ENCODE assay signal across 8 cellular contexts in the genomic region with DNA sequence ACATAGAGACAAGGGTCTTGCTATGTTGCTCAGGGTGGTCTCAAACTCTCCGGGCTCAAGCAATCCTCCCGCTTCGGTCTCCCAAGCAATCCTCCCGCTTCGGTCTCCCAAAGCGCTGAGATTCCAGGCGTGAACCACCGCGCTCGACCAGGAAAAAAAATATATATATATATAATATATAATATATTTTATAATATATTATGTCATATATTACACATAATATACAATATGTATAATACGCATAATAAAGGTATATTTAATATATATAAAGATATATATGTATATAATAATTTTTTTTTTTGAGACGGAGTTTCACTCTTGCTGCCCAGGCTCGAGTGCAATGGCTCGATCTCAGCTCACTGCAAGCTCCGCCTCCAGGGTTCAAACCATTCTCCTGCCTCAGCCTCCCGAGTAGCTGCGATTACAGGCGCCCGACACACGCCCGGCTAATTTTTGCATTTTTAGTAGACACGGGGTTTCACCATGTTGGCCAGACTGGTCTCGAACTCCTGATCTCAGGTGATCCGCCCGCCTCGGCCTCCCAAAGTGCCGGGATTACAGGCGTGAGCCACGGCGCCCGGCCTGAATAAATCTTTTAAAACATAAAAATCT. TPM values are rescaled to one million over a fixed set of nuclear protein-coding genes. Genes with fewer than 3 reads are reported as not detected.
DNase-seq lines count a peak whose midpoint lies in the region; ATAC-seq and TF ChIP-seq lines count a peak whose summit lies in the region.
"Not testable (repeated sequence)": the region's sequence is repeated elsewhere in the genome, so short reads cannot be mapped to it uniquely, and the experiment has no call there.

No MANE protein-coding gene starts in this region.

- H3K27me3 Mint-ChIP-seq in activated CD4-positive, alpha-beta T cell treated with anti-CD3 and anti-CD28 coated beads, Interleukin-2, amount 10 ng/mL, durations not matched to agents 7 days and 5 days; activated naive CD8-positive, alpha-beta T cell treated with anti-CD3 and anti-CD28 coated beads, Interleukin-2, amount 10 ng/mL, durations not matched to agents 7 days and 5 days; natural killer cell treated with Interleukin-12 subunit alpha and Interleukin-12 subunit beta and Interleukin-15 and Interleukin-18, amount 100 ng/mL, for 72 hours: not testable (repeated sequence)

- not testable (repeated sequence) for H3K4me1 ChIP-seq in DOHH2 (ENCODE audit: control insufficient read depth, low read length); OCI-LY1 (ENCODE audit: insufficient read depth, low read length, severe bottlenecking); suprapubic skin

- not testable (repeated sequence) for H3F3A ChIP-seq in DOHH2 (ENCODE audit: control insufficient read depth, insufficient read depth); OCI-LY1 (ENCODE audit: insufficient read depth, low read length)

- 0 out of 2 replicates have a peak overlapping the region, but pooled peaks have one; percentile 30 for H3K4me3 ChIP-seq in DOHH2 (ENCODE audit: low read length)
- H3K4me3 ChIP-seq in OCI-LY1 (ENCODE audit: low read depth, low read length, poor library complexity, severe bottlenecking): peak overlapping the region; percentile 47
- H3K4me3 ChIP-seq in fibroblast of pulmonary artery (replicated peaks; ENCODE audit: low read depth, low read length): peak overlapping the region; percentile 31
- H3K4me3 ChIP-seq in suprapubic skin: peak overlapping the region; percentile 65

- H3K4me1 Mint-ChIP-seq in activated CD4-positive, alpha-beta T cell treated with anti-CD3 and anti-CD28 coated beads, Interleukin-2, amount 10 ng/mL, durations not matched to agents 7 days and 5 days; activated naive CD8-positive, alpha-beta T cell treated with anti-CD3 and anti-CD28 coated beads, Interleukin-2, amount 10 ng/mL, durations not matched to agents 7 days and 5 days; natural killer cell treated with Interleukin-12 subunit alpha and Interleukin-12 subunit beta and Interleukin-15 and Interleukin-18, amount 100 ng/mL, for 72 hours (ENCODE audit: low read depth in 2 of 2): not testable (repeated sequence)

- not testable (repeated sequence) for H3K36me3 ChIP-seq in DOHH2 (ENCODE audit: control insufficient read depth, low read length); OCI-LY1 (ENCODE audit: insufficient read depth, low read length); suprapubic skin

- not testable (repeated sequence) for DNase-seq in activated CD4-positive, alpha-beta T cell treated with anti-CD3 and anti-CD28 coated beads, Interleukin-2, amount 10 ng/mL, durations not matched to agents 7 days and 5 days; activated naive CD8-positive, alpha-beta T cell treated with anti-CD3 and anti-CD28 coated beads, Interleukin-2, amount 10 ng/mL, durations not matched to agents 7 days and 5 days; fibroblast of pulmonary artery (ENCODE audit: low read depth); natural killer cell treated with Interleukin-12 subunit alpha and Interleukin-12 subunit beta and Interleukin-15 and Interleukin-18, amount 100 ng/mL, for 72 hours (ENCODE audit: low spot score); suprapubic skin (ENCODE audit: low spot score in 2 of 2)

- TF ChIP-seq CTCF in DOHH2 (IDR thresholded peaks at IDR 0.05; ENCODE audit: low read depth, low read length, poor library complexity, severe bottlenecking); OCI-LY1 (IDR thresholded peaks at IDR 0.05; ENCODE audit: low read length); fibroblast of pulmonary artery (IDR thresholded peaks at IDR 0.05; ENCODE audit: low read length, missing control alignments); suprapubic skin (IDR thresholded peaks at IDR 0.05): not testable (repeated sequence)

- H3K27ac ChIP-seq in DOHH2 (ENCODE audit: low read depth, low read length); OCI-LY1 (ENCODE audit: low read depth, low read length, poor library complexity, severe bottlenecking); suprapubic skin: not testable (repeated sequence)

- not testable (repeated sequence) for H3K27me3 ChIP-seq in DOHH2 (ENCODE audit: control insufficient read depth, low read length); OCI-LY1 (ENCODE audit: insufficient read depth, low read length); suprapubic skin

- peak; percentile 14 for ATAC-seq in HG02678 (IDR thresholded peaks at IDR 0.05; ENCODE audit: unreplicated experiment)
- peak; percentile 24 for ATAC-seq in activated naive CD8-positive, alpha-beta T cell treated with anti-CD3 and anti-CD28 coated beads, Interleukin-2, amount 10 ng/mL, durations not matched to agents 7 days and 5 days (ENCODE audit: low read depth)
- ATAC-seq in natural killer cell treated with Interleukin-12 subunit alpha and Interleukin-12 subunit beta and Interleukin-15 and Interleukin-18, amount 100 ng/mL, for 72 hours: peak; percentile 50 to 51

- not testable (repeated sequence) for TF ChIP-seq POLR2A in suprapubic skin (IDR thresholded peaks at IDR 0.05)

- H3K36me3 Mint-ChIP-seq in activated CD4-positive, alpha-beta T cell treated with anti-CD3 and anti-CD28 coated beads, Interleukin-2, amount 10 ng/mL, durations not matched to agents 7 days and 5 days (ENCODE audit: low read depth); activated naive CD8-positive, alpha-beta T cell treated with anti-CD3 and anti-CD28 coated beads, Interleukin-2, amount 10 ng/mL, durations not matched to agents 7 days and 5 days; natural killer cell treated with Interleukin-12 subunit alpha and Interleukin-12 subunit beta and Interleukin-15 and Interleukin-18, amount 100 ng/mL, for 72 hours: not testable (repeated sequence)

- not testable (repeated sequence) for H3K9me2 ChIP-seq in DOHH2 (replicated peaks; ENCODE audit: control insufficient read depth, low read length); OCI-LY1 (ENCODE audit: low read depth, low read length)

- H3K9ac ChIP-seq in OCI-LY1 (ENCODE audit: low read length): not testable (repeated sequence)

- POLR2A ChIA-PET in activated CD4-positive, alpha-beta T cell treated with anti-CD3 and anti-CD28 coated beads, Interleukin-2, amount 10 ng/mL, durations not matched to agents 7 days and 5 days (lab: Charles Lee); activated naive CD8-positive, alpha-beta T cell treated with anti-CD3 and anti-CD28 coated beads, Interleukin-2, amount 10 ng/mL, durations not matched to agents 7 days and 5 days (lab: Charles Lee): not testable (repeated sequence)

- H3K9me3 Mint-ChIP-seq in activated CD4-positive, alpha-beta T cell treated with anti-CD3 and anti-CD28 coated beads, Interleukin-2, amount 10 ng/mL, durations not matched to agents 7 days and 5 days; activated naive CD8-positive, alpha-beta T cell treated with anti-CD3 and anti-CD28 coated beads, Interleukin-2, amount 10 ng/mL, durations not matched to agents 7 days and 5 days; natural killer cell treated with Interleukin-12 subunit alpha and Interleukin-12 subunit beta and Interleukin-15 and Interleukin-18, amount 100 ng/mL, for 72 hours: not testable (repeated sequence)

- H3K4me2 ChIP-seq in DOHH2 (ENCODE audit: low read length); OCI-LY1 (ENCODE audit: low read length): not testable (repeated sequence)

- not testable (repeated sequence) for H3K27ac Mint-ChIP-seq in activated CD4-positive, alpha-beta T cell treated with anti-CD3 and anti-CD28 coated beads, Interleukin-2, amount 10 ng/mL, durations not matched to agents 7 days and 5 days; activated naive CD8-positive, alpha-beta T cell treated with anti-CD3 and anti-CD28 coated beads, Interleukin-2, amount 10 ng/mL, durations not matched to agents 7 days and 5 days; natural killer cell treated with Interleukin-12 subunit alpha and Interleukin-12 subunit beta and Interleukin-15 and Interleukin-18, amount 100 ng/mL, for 72 hours

- not testable (repeated sequence) for H4K20me1 ChIP-seq in DOHH2 (ENCODE audit: control insufficient read depth, insufficient read depth, low read depth, low read length); OCI-LY1 (ENCODE audit: insufficient read depth, low read length)

- not testable (repeated sequence) for H3K9me3 ChIP-seq in DOHH2 (ENCODE audit: control insufficient read depth, insufficient read depth, low read length); OCI-LY1 (ENCODE audit: low read length); suprapubic skin

- not testable (repeated sequence) for H2AFZ ChIP-seq in OCI-LY1 (ENCODE audit: low read length)

- CTCF ChIA-PET in activated CD4-positive, alpha-beta T cell treated with anti-CD3 and anti-CD28 coated beads, Interleukin-2, amount 10 ng/mL, durations not matched to agents 7 days and 5 days (lab: Charles Lee): not testable (repeated sequence)

- not testable (repeated sequence) for H3K79me2 ChIP-seq in DOHH2 (ENCODE audit: control insufficient read depth, low read length); OCI-LY1 (ENCODE audit: insufficient read depth, low read length)

- peak overlapping the region; percentile 60 for H3K4me3 Mint-ChIP-seq in activated CD4-positive, alpha-beta T cell treated with anti-CD3 and anti-CD28 coated beads, Interleukin-2, amount 10 ng/mL, durations not matched to agents 7 days and 5 days
- H3K4me3 Mint-ChIP-seq in activated naive CD8-positive, alpha-beta T cell treated with anti-CD3 and anti-CD28 coated beads, Interleukin-2, amount 10 ng/mL, durations not matched to agents 7 days and 5 days: peak overlapping the region; percentile 65
- H3K4me3 Mint-ChIP-seq in natural killer cell treated with Interleukin-12 subunit alpha and Interleukin-12 subunit beta and Interleukin-15 and Interleukin-18, amount 100 ng/mL, for 72 hours: not testable (repeated sequence)

- 76% methylated on average over 11 of the region's 31 CpGs for WGBS in suprapubic skin

- TF ChIP-seq EP300 in suprapubic skin (IDR thresholded peaks at IDR 0.05): not testable (repeated sequence)

RNA-seq across cellular contexts. Expression of gene GTF2IRD2, which starts 38.2 kb away (rescaled TPM):
- total RNA-seq in activated CD4-positive, alpha-beta T cell treated with anti-CD3 and anti-CD28 coated beads, Interleukin-2, amount 10 ng/mL, durations not matched to agents 7 days and 5 days: 10 to 100 TPM in 1 of 2 experiments, 1 to 10 TPM in 1; 9.9 to 13.7 TPM
- total RNA-seq in activated naive CD8-positive, alpha-beta T cell treated with anti-CD3 and anti-CD28 coated beads, Interleukin-2, amount 10 ng/mL, durations not matched to agents 7 days and 5 days: 10 to 100 TPM; 17.7 to 18.0 TPM
- total RNA-seq in natural killer cell treated with Interleukin-12 subunit alpha and Interleukin-12 subunit beta and Interleukin-15 and Interleukin-18, amount 100 ng/mL, for 72 hours: 10 to 100 TPM; 13.0 to 14.8 TPM
- 10 to 100 TPM in 3 of 4 donors, 1 to 10 TPM in 1; 6.5 to 24.3 (median 17.7) TPM for total RNA-seq in suprapubic skin
